ENCODE assay signal across 10 cellular contexts in genomic region chr4:121706595-121707021, GRCh38. TPM values are rescaled to one million over a fixed set of nuclear protein-coding genes. Genes with fewer than 3 reads are reported as not detected.
DNase-seq lines count a peak whose midpoint lies in the region; ATAC-seq and TF ChIP-seq lines count a peak whose summit lies in the region.
"Had no signal": no experiment of that assay in that cellular context is flagged by ENCODE, and none has a peak within 500 bp of the region (broad histone marks: within the 10 kb centered on the region; RNA-seq: fewer than 3 reads in every experiment).

No MANE protein-coding gene starts in this region.

- peak overlapping the region; percentile 85 for H3K27ac Mint-ChIP-seq in activated naive CD8-positive, alpha-beta T cell treated with anti-CD3 and anti-CD28 coated beads, Interleukin-2, amount 50 U/mL, for 24 hours

- TF ChIP-seq CTCF in BE2C (IDR thresholded peaks at IDR 0.05; ENCODE audit: low read depth, low read length): no peak

- H3K36me3 ChIP-seq in BE2C: no peaks in the 10 kb centered on the region
- H3K36me3 ChIP-seq: WERI-Rb-1 had no signal

- in situ Hi-C loops in G401 (cut with HindIII; ENCODE audit: low sequenced_read_pairs): no loop called here

- no peaks in the 10 kb centered on the region for H3K36me3 Mint-ChIP-seq in activated naive CD8-positive, alpha-beta T cell treated with anti-CD3 and anti-CD28 coated beads, Interleukin-2, amount 50 U/mL, for 24 hours (ENCODE audit: low read depth)

- H3K27me3 Mint-ChIP-seq in activated naive CD8-positive, alpha-beta T cell treated with anti-CD3 and anti-CD28 coated beads, Interleukin-2, amount 50 U/mL, for 24 hours: peaks cover 60% of the 10 kb centered on the region

- ATAC-seq in GM18907 (IDR thresholded peaks at IDR 0.05; ENCODE audit: unreplicated experiment) (peak; percentile 66), HG03045 (IDR thresholded peaks at IDR 0.05; ENCODE audit: unreplicated experiment) (no peak)
- ATAC-seq in activated naive CD8-positive, alpha-beta T cell treated with anti-CD3 and anti-CD28 coated beads, Interleukin-2, amount 50 U/mL, for 24 hours: peak; percentile 96

- no peaks in the 10 kb centered on the region for H3K9me3 Mint-ChIP-seq in activated naive CD8-positive, alpha-beta T cell treated with anti-CD3 and anti-CD28 coated beads, Interleukin-2, amount 50 U/mL, for 24 hours

- no peak overlapping the region for H3K4me3 ChIP-seq in BE2C (ENCODE audit: low read depth, low read length)

- no peaks in the 10 kb centered on the region for H3K27me3 ChIP-seq in BE2C

- H3K4me1 Mint-ChIP-seq in activated naive CD8-positive, alpha-beta T cell treated with anti-CD3 and anti-CD28 coated beads, Interleukin-2, amount 50 U/mL, for 24 hours: peaks cover 48% of the 10 kb centered on the region

- H3K4me1 ChIP-seq in BE2C: no peaks in the 10 kb centered on the region; the same call in 1 of the 2 replicates

- no peaks in the 10 kb centered on the region; the same call in 1 of the 2 replicates for H3K9me3 ChIP-seq in BE2C

- H3K4me3 Mint-ChIP-seq in activated naive CD8-positive, alpha-beta T cell treated with anti-CD3 and anti-CD28 coated beads, Interleukin-2, amount 50 U/mL, for 24 hours: peak overlapping the region; percentile 61

- DNase-seq in LHCN-M2 (ENCODE audit: low read depth) (peak; percentile 90), DMS153 (lab: John Stamatoyannopoulos, UW) (no peak), BE2C (no peak), G401 (ENCODE audit: low spot score) (no peak)
- peak; percentile 66 for DNase-seq in activated naive CD8-positive, alpha-beta T cell treated with anti-CD3 and anti-CD28 coated beads, Interleukin-2, amount 50 U/mL, for 24 hours
- DNase-seq in stimulated activated CD4-positive, alpha-beta T cell treated with anti-CD3 and anti-CD28 coated beads, Interleukin-4, amount 100 ng/mL, for 24 hours: peak; percentile 66
- DNase-seq: WERI-Rb-1 had no signal

RNA-seq across cellular contexts. Expression of gene ANXA5, which starts 9.8 kb away (rescaled TPM):
- 1,176 and 1,192 TPM in 2 replicates for total RNA-seq in LHCN-M2 (2014; rRNA removed)
- polyA plus RNA-seq in LHCN-M2 (2012): 1,118 TPM
- 58.4 TPM for polyA plus RNA-seq in BE2C (2012; ENCODE audit: insufficient read depth, insufficient read length, low read depth)
- 153 and 171 TPM in 2 replicates for total RNA-seq in G401 (2014; rRNA removed; shearing (Covaris generic))

RNA-seq across cellular contexts. Expression of gene SMIM43, which starts 58.4 kb away (rescaled TPM):
- total RNA-seq in LHCN-M2 (2014; rRNA removed): 3.3 and 5.8 TPM in 2 replicates
- polyA plus RNA-seq in LHCN-M2 (2012): 1.7 TPM
- not detected for polyA plus RNA-seq in BE2C (2012; ENCODE audit: insufficient read depth, insufficient read length, low read depth)
- not detected in 2 replicates for total RNA-seq in G401 (2014; rRNA removed; shearing (Covaris generic))
- total RNA-seq: MCF 10A had no signal

Comparison
In these comparisons a context has a peak if more than half of its experiments do, and no peak if none do; other contexts are left out.
1. DNase-seq: peak in LHCN-M2 (single experiment), activated naive CD8-positive, alpha-beta T cell treated with anti-CD3 and anti-CD28 coated beads, Interleukin-2, amount 50 U/mL, for 24 hours (single experiment) and stimulated activated CD4-positive, alpha-beta T cell treated with anti-CD3 and anti-CD28 coated beads, Interleukin-4, amount 100 ng/mL, for 24 hours (single experiment); none in DMS153 (single experiment), BE2C (single experiment) and G401 (single experiment).